Comparison of ENCODE assay signal across 7 cellular contexts in the genomic region with DNA sequence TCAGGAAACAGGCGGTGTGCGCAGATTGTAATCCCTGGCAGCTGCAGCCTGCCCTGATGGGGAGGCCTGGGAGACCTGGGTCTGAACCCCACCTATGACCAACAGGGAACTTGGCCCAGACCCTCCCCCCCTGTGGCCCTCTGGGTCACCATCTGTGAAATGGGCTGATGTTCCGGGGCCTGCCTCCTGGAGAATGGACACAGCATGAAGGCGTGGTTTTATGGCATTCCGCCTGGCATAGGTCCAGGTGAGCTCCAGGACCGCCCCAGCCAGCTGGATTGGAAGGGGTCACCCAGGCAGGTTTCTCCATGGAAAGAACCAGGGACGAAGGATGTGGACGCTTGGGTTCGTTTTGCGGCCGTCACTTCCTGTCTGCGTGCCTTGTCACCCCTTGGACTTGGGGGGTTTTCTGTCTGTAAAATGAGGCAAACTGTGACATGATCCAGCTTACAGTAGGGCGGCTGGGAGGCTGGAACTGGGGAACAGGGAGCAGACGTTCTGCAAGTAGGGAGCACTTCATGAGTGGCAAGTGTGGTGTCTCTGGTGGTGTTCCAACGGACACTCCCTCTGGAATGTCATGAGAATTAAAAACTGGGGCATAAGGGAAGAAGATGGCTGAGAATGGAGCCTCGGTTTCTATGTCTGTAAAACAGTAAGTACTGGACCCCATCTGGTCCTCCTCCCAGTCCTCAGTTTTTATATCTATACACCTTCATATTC. TPM values are rescaled to one million over a fixed set of nuclear protein-coding genes. Genes with fewer than 3 reads are reported as not detected.
DNase-seq lines count a peak whose midpoint lies in the region; ATAC-seq and TF ChIP-seq lines count a peak whose summit lies in the region.

No MANE protein-coding gene starts in this region.

- H3K9ac ChIP-seq in skeletal muscle tissue (ENCODE audit: low read depth in 1 of 3, low read length in 3 of 3), result peak overlapping the region in 1 of 3 donors; percentile 33

- H3K79me2 ChIP-seq in hepatocyte, result no peaks in the 10 kb centered on the region

- no peak for DNase-seq in HFF-Myc (ENCODE audit: extremely low read depth, low read depth)
- no peak for DNase-seq in activated B cell treated with CpG ODN at 0.5 μM for 24 hours
- no peak for DNase-seq in hepatocyte (ENCODE audit: low spot score)
- DNase-seq in HuH-7 (ENCODE audit: low spot score), result no peak
- DNase-seq in NOMO-1 treated with DMSO at 0.1 percent for 48 hours (lab: John Stamatoyannopoulos, UW; ENCODE audit: unreplicated experiment), result no peak

- H3K4me3 ChIP-seq in HFF-Myc (replicated peaks; ENCODE audit: low read depth, low read length) (peak overlapping the region; percentile 52), hepatocyte (no peak overlapping the region), skeletal muscle tissue (ENCODE audit: low read length in 3 of 3) (peak overlapping the region; percentile 14 to 73 (median 66))

- intact Hi-C loops in activated B cell treated with CpG ODN at 0.5 μM for 24 hours (cut with micrococcal nuclease), result loop anchor here (2.0 kb wide), 2 partner anchors 75 to 151 kb away; partner anchors contain the start of gene ARL2BP

- H3K4me1 ChIP-seq in hepatocyte (ENCODE audit: insufficient read depth), result peaks cover 7% of the 10 kb centered on the region
- H3K4me1 ChIP-seq in skeletal muscle tissue (ENCODE audit: control insufficient read depth in 3 of 3, insufficient read depth in 3 of 3, low read length in 3 of 3), result peaks cover 21 to 25% (median 22%) of the 10 kb centered on the region in 3 donors

- H3K4me3 Mint-ChIP-seq in activated B cell treated with CpG ODN at 0.5 μM for 24 hours, result peak overlapping the region; percentile 81

- CTCF ChIA-PET in activated B cell treated with CpG ODN at 0.5 μM for 24 hours (lab: Charles Lee), result interaction anchor here (1.2 to 3.3 kb wide), 6 partner anchors 9 to 128 kb away, joined by 3 to 17 read pairs (median 6); no protein-coding TSS in a partner anchor

- H3K4me2 ChIP-seq in hepatocyte, result peak overlapping the region; percentile 96

- no peaks in the 10 kb centered on the region for H3K36me3 Mint-ChIP-seq in activated B cell treated with CpG ODN at 0.5 μM for 24 hours (ENCODE audit: low read depth)

- H3K9me3 Mint-ChIP-seq in activated B cell treated with CpG ODN at 0.5 μM for 24 hours, result no peaks in the 10 kb centered on the region

- H3K9me2 ChIP-seq in hepatocyte (replicated peaks; ENCODE audit: insufficient read depth), result no peaks in the 10 kb centered on the region

- POLR2A ChIA-PET in activated B cell treated with CpG ODN at 0.5 μM for 24 hours (lab: Charles Lee), result interaction anchor here (0.6 to 0.7 kb wide), 4 partner anchors 91 to 231 kb away, joined by 3 to 7 read pairs (median 4); no protein-coding TSS in a partner anchor

- no peaks in the 10 kb centered on the region for H3K27me3 ChIP-seq in hepatocyte
- no peaks in the 10 kb centered on the region for H3K27me3 ChIP-seq in skeletal muscle tissue (ENCODE audit: control insufficient read depth in 3 of 3, insufficient read depth in 3 of 3, low read length in 3 of 3)

- H3K36me3 ChIP-seq in hepatocyte (replicated peaks; ENCODE audit: insufficient read depth, low read depth) (no peaks in the 10 kb centered on the region), skeletal muscle tissue (ENCODE audit: control insufficient read depth in 3 of 3, insufficient read depth in 3 of 3, low read length in 3 of 3) (no peaks in the 10 kb centered on the region)

- WGBS in hepatocyte (ENCODE audit: low lambda C conversion rate, missing lambda C conversion rate), result 81% methylated on average over 16 of the region's 16 CpGs

- no peaks in the 10 kb centered on the region for H4K20me1 ChIP-seq in hepatocyte (ENCODE audit: insufficient read depth, poor library complexity, severe bottlenecking)

- peaks cover 13% of the 10 kb centered on the region for H3K4me1 Mint-ChIP-seq in activated B cell treated with CpG ODN at 0.5 μM for 24 hours

- H3K9me3 ChIP-seq in hepatocyte (ENCODE audit: low read depth) (no peaks in the 10 kb centered on the region), skeletal muscle tissue (ENCODE audit: control insufficient read depth in 3 of 3, low read length in 3 of 3) (no peaks in the 10 kb centered on the region)

- TF ChIP-seq CTCF in HFF-Myc (IDR thresholded peaks at IDR 0.05; ENCODE audit: low read depth, low read length, missing control alignments), result no peak
- TF ChIP-seq CTCF in activated B cell treated with CpG ODN at 0.5 μM for 24 hours (IDR thresholded peaks at IDR 0.05), result no peak
- no peak for TF ChIP-seq CTCF in hepatocyte (IDR thresholded peaks at IDR 0.05; ENCODE audit: poor library complexity)

- no peak overlapping the region for H3K27ac Mint-ChIP-seq in activated B cell treated with CpG ODN at 0.5 μM for 24 hours

- H3K27me3 Mint-ChIP-seq in activated B cell treated with CpG ODN at 0.5 μM for 24 hours, result peaks cover 26% of the 10 kb centered on the region

- H3K27ac ChIP-seq in hepatocyte, result no peak overlapping the region
- no peak overlapping the region for H3K27ac ChIP-seq in skeletal muscle tissue (ENCODE audit: low read depth, low read length)

- H2AFZ ChIP-seq in hepatocyte, result no peak overlapping the region

- ATAC-seq in activated B cell treated with CpG ODN at 0.5 μM for 24 hours (ENCODE audit: low read depth) (no peak), HG03378 (IDR thresholded peaks at IDR 0.05; ENCODE audit: unreplicated experiment) (no peak)

RNA-seq across cellular contexts. Expression of gene CPNE2, which starts 1.6 kb away (rescaled TPM):
- 7.4 and 8.3 TPM in 2 replicates for total RNA-seq in activated B cell treated with CpG ODN at 0.5 μM for 24 hours
- total RNA-seq in hepatocyte, result 13.2 and 15.6 TPM in 2 replicates
- polyA plus RNA-seq in hepatocyte, result 20.6 and 22.3 TPM in 2 replicates
- 8.9 TPM for total RNA-seq in skeletal muscle tissue
